10 cellular contexts compared by ENCODE assay signal in genomic region chr7:119377-120163, GRCh38.
DNase-seq lines count a peak whose midpoint lies in the region; ATAC-seq and TF ChIP-seq lines count a peak whose summit lies in the region.
"Had no signal": no experiment of that assay in that cellular context is flagged by ENCODE, and none has a peak within 500 bp of the region (broad histone marks: within the 10 kb centered on the region; RNA-seq: fewer than 3 reads in every experiment).

No MANE protein-coding gene starts in this region.

- H3K9ac ChIP-seq in mesenchymal stem cell (ENCODE audit: low read length), result no peak overlapping the region
- H3K9ac ChIP-seq: KMS-11 had no signal

- peak overlapping the region; percentile 42 for H2BK120ac ChIP-seq in mesenchymal stem cell (ENCODE audit: low read depth, low read length)

- H4K91ac ChIP-seq in mesenchymal stem cell (ENCODE audit: low read length), result peak overlapping the region; percentile 85

- ATAC-seq in HG03139 (IDR thresholded peaks at IDR 0.05; ENCODE audit: unreplicated experiment), result no peak
- ATAC-seq in GM19452 (IDR thresholded peaks at IDR 0.05; ENCODE audit: unreplicated experiment), result no peak
- no peak for ATAC-seq in GM18907 (IDR thresholded peaks at IDR 0.05; ENCODE audit: unreplicated experiment)

- WGBS in mesenchymal stem cell, result 53% methylated on average over 27 of the region's 27 CpGs
- 53 to 67% methylated on average over 19 to 26 of the region's 27 CpGs for WGBS in testis, 2 donors

- H3K27ac ChIP-seq in mesenchymal stem cell (ENCODE audit: low read length, poor library complexity, severe bottlenecking), result no peak overlapping the region
- H3K27ac ChIP-seq in testis, result peak overlapping the region; percentile 53 to 74
- H3K27ac ChIP-seq: KMS-11, VCaP had no signal

- H3K14ac ChIP-seq in mesenchymal stem cell (ENCODE audit: low read length in 2 of 2), result peak overlapping the region in 1 of 2 experiments; percentile 48

- H2BK5ac ChIP-seq in mesenchymal stem cell (ENCODE audit: low read depth, low read length, poor library complexity, severe bottlenecking), result no peak overlapping the region

- H3K4me2 ChIP-seq in mesenchymal stem cell (ENCODE audit: low read length, poor library complexity, severe bottlenecking), result peak overlapping the region; percentile 18
- H3K4me2 ChIP-seq: KMS-11 had no signal

- peak overlapping the region; percentile 80 for H4K8ac ChIP-seq in mesenchymal stem cell (ENCODE audit: low read length)

- peak overlapping the region; percentile 16 for H2AFZ ChIP-seq in mesenchymal stem cell (ENCODE audit: low read depth, low read length)

- H2BK12ac ChIP-seq in mesenchymal stem cell (ENCODE audit: low read length in 2 of 2), result peak overlapping the region in 1 of 2 experiments; percentile 37

- H3K4ac ChIP-seq in mesenchymal stem cell (ENCODE audit: low read depth in 1 of 2, low read length in 2 of 2), result peak overlapping the region; percentile 29 to 79

- peak overlapping the region; percentile 61 to 77 for H3K18ac ChIP-seq in mesenchymal stem cell (ENCODE audit: low read depth in 1 of 2, low read length in 2 of 2)

- no peaks in the 10 kb centered on the region for H3K79me1 ChIP-seq in mesenchymal stem cell (replicated peaks; ENCODE audit: low read length, poor library complexity, severe bottlenecking)

- TF ChIP-seq CTCF in testis (IDR thresholded peaks at IDR 0.05), result no peak

- no peak for TF ChIP-seq POLR2A in testis (IDR thresholded peaks at IDR 0.05)

- intact Hi-C loops in testis (cut with DNase I; ENCODE audit: low total_unique reads), result no loop called here

- DNase-seq in NOMO-1 treated with dmso at 0.1 percent for 144 hours (lab: John Stamatoyannopoulos, UW; ENCODE audit: unreplicated experiment), result peak; percentile 65
- DNase-seq in dermis blood vessel endothelial cell, result peak; percentile 24
- DNase-seq in mesenchymal stem cell, result peak; percentile 75
- DNase-seq in testis, result peak; percentile 51
- DNase-seq: activated naive CD4-positive, alpha-beta T cell treated with anti-CD3 and anti-CD28 coated beads, Interleukin-2, amount 50 U/mL, for 16 hours had no signal

- H3K27me3 ChIP-seq in mesenchymal stem cell (ENCODE audit: control insufficient read depth in 1 of 2, insufficient read depth in 1 of 2, low read length in 2 of 2) (peaks cover 0 to 7% of the 10 kb centered on the region in 2 experiments), testis (no peaks in the 10 kb centered on the region)

- H3K36me3 ChIP-seq in mesenchymal stem cell (ENCODE audit: control insufficient read depth in 1 of 2, insufficient read depth in 2 of 2, low read depth in 1 of 2, low read length in 2 of 2), result peaks cover 0 to 2% of the 10 kb centered on the region in 2 experiments
- H3K36me3 ChIP-seq in testis (ENCODE audit: low read depth, missing control alignments), result no peaks in the 10 kb centered on the region

- no peak overlapping the region for H2AK5ac ChIP-seq in mesenchymal stem cell (ENCODE audit: low read length, severe bottlenecking)

- H3K23ac ChIP-seq in mesenchymal stem cell (ENCODE audit: low read length in 2 of 2), result no peak overlapping the region

- H3K4me1 ChIP-seq in mesenchymal stem cell (ENCODE audit: control insufficient read depth, insufficient read depth, low read depth, low read length), result peaks cover 16% of the 10 kb centered on the region
- peaks cover 48% of the 10 kb centered on the region for H3K4me1 ChIP-seq in testis

- H3K9me3 ChIP-seq in mesenchymal stem cell (ENCODE audit: control insufficient read depth, low read length) (peaks cover 3% of the 10 kb centered on the region), testis (no peaks in the 10 kb centered on the region)

- H3K4me3 ChIP-seq in mesenchymal stem cell (ENCODE audit: insufficient read depth in 1 of 2, low read depth in 1 of 2, low read length in 2 of 2), result peak overlapping the region in 1 of 2 experiments; percentile 12
- H3K4me3 ChIP-seq in testis, result no peak overlapping the region

- peak overlapping the region; percentile 6 for H2BK15ac ChIP-seq in mesenchymal stem cell (ENCODE audit: low read depth, poor library complexity, severe bottlenecking)

Comparison
In these comparisons a context has a peak if more than half of its experiments do, and no peak if none do; other contexts are left out.
1. DNase-seq: peak in every context shown above with its lines; median percentile 75 in mesenchymal stem cell; 65 in NOMO-1 treated with dmso at 0.1 percent for 144 hours; 51 in testis; 24 in dermis blood vessel endothelial cell.